In the genomic region with DNA sequence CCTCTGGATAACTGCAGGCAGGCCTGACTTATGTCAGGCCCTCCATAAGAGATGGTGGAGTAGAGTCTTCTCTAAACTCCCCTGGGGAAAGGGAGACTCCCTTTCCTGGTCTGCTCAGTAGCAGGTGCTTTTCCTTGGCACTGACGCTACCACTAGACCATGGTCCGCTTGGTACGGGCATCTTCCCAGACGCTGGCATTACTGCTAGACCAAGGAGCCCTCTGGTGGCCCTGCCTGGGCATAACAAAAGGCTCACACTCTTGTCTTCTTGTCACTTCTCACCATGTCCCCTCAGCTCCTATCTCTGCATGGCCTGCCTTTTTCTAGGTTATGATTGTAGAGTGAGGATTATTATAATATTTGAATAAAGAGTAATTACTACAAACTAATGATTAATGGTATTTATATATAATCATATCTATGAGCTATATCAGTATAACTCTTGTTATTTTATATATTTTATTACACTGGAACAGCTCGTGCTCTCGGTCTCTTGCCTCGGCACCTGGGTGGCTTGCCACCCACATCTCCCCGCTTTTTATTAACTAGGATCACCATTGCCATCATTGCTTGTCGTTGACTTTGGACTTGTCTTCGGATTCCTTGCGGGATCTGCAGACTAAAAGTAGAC, we compare ENCODE assay signal across 8 cellular contexts. TPM values are rescaled to one million over a fixed set of nuclear protein-coding genes. Genes with fewer than 3 reads are reported as not detected.
DNase-seq lines count a peak whose midpoint lies in the region; ATAC-seq and TF ChIP-seq lines count a peak whose summit lies in the region.

No MANE protein-coding gene starts in this region.

- H3K27ac Mint-ChIP-seq in neural crest cell (ENCODE audit: unreplicated experiment), result no peak overlapping the region

- no peaks in the 10 kb centered on the region for H3K27me3 ChIP-seq in AG04450 (ENCODE audit: control insufficient read depth, insufficient read depth, low read length)
- no peaks in the 10 kb centered on the region for H3K27me3 ChIP-seq in esophagus squamous epithelium

- no peaks in the 10 kb centered on the region for H3K9me3 Mint-ChIP-seq in neural crest cell

- H3K4me1 ChIP-seq in esophagus squamous epithelium, result peaks cover 0 to 35% (median 5%) of the 10 kb centered on the region in 3 donors

- H3K4me1 Mint-ChIP-seq in neural crest cell, result peaks cover 15% of the 10 kb centered on the region

- no peak overlapping the region for H3K4me3 Mint-ChIP-seq in neural crest cell

- H3K4me3 ChIP-seq in AG04450 (ENCODE audit: low read depth, low read length) (no peak overlapping the region), esophagus squamous epithelium (no peak overlapping the region)

- POLR2A ChIA-PET in AG04450 (lab: Yijun Ruan, JAX), result interaction anchor here (1.2 kb wide), 1 partner anchor 22 kb away, joined by 3 read pairs; no protein-coding TSS in a partner anchor

- no peaks in the 10 kb centered on the region for H3K36me3 ChIP-seq in esophagus squamous epithelium

- H3K9me3 ChIP-seq in AG04450 (ENCODE audit: control insufficient read depth, insufficient read depth, low read length) (no peaks in the 10 kb centered on the region), esophagus squamous epithelium (no peaks in the 10 kb centered on the region)

- ATAC-seq in GM19395 (IDR thresholded peaks at IDR 0.05; ENCODE audit: unreplicated experiment), result no peak

- H3K27ac ChIP-seq in AG04450 (ENCODE audit: low read depth, low read length) (no peak overlapping the region), esophagus squamous epithelium (no peak overlapping the region)

- 53 to 57% methylated on average over 10 to 11 of the region's 11 CpGs for WGBS in esophagus squamous epithelium, 2 donors

- H3K27me3 Mint-ChIP-seq in neural crest cell (ENCODE audit: low read depth), result no peaks in the 10 kb centered on the region

- CTCF ChIA-PET in AG04450 (lab: Charles Lee), result interaction anchor here (0.5 to 1.6 kb wide), 9 partner anchors 13 to 200 kb away, joined by 3 to 12 read pairs (median 4); no protein-coding TSS in a partner anchor

- no peak for TF ChIP-seq POLR2A in esophagus squamous epithelium (IDR thresholded peaks at IDR 0.05)

- H3K36me3 Mint-ChIP-seq in neural crest cell (ENCODE audit: low read depth), result no peaks in the 10 kb centered on the region

- DNase-seq in AG04450 (ENCODE audit: low read depth, low spot score) (no peak), GOT3 (lab: John Stamatoyannopoulos, UW) (peak; percentile 12), NCI-H774 (lab: John Stamatoyannopoulos, UW) (peak; percentile 69), esophagus squamous epithelium (lab: John Stamatoyannopoulos, UW) (no peak), neural crest cell (ENCODE audit: low read depth, low spot score) (peak; percentile 56), ureter (ENCODE audit: low spot score) (peak; percentile 77)
- peak; percentile 75 for DNase-seq in activated CD8-positive, alpha-beta memory T cell treated with anti-CD3 and anti-CD28 coated beads, Interleukin-2, amount 50 U/mL, for 48 hours

- peak; percentile 77 for TF ChIP-seq CTCF in AG04450 (IDR thresholded peaks at IDR 0.05; ENCODE audit: low read depth, low read length)
- TF ChIP-seq CTCF in esophagus squamous epithelium (IDR thresholded peaks at IDR 0.05), result peak in 5 of 6 experiments; percentile 60 to 76 (median 71)
- TF ChIP-seq CTCF in neural crest cell (conservative IDR thresholded peaks at IDR 0.05), result peak; percentile 72

- intact Hi-C loops in esophagus squamous epithelium (cut with DNase I), result no loop called here

RNA-seq across cellular contexts. Expression of a gene that starts 59.8 kb away (rescaled TPM):
- 15.0 and 16.5 TPM in 2 replicates for polyA plus RNA-seq in AG04450 (2011; rRNA removed)
- 14.9 and 15.4 TPM in 2 replicates for polyA minus RNA-seq in AG04450 (2011; rRNA and poly(A)+ RNA removed)
- total RNA-seq in esophagus squamous epithelium (10 to 100 TPM; 54.2 to 94.1 (median 61.5) TPM), neural crest cell (13.8 and 14.2 TPM in 2 replicates), ureter (34.3 TPM)

Comparison
In these comparisons a context has a peak if more than half of its experiments do, and no peak if none do; other contexts are left out.
1. DNase-seq: peak in GOT3 (single experiment), NCI-H774 (single experiment), activated CD8-positive, alpha-beta memory T cell treated with anti-CD3 and anti-CD28 coated beads, Interleukin-2, amount 50 U/mL, for 48 hours (single experiment), neural crest cell (single experiment) and ureter (single experiment); none in AG04450 (single experiment) and esophagus squamous epithelium (single experiment).
2. Peak in every context shown above with its lines, with median percentiles within 50 percentile points of each other: CTCF ChIP-seq.